Comparison of ENCODE assay signal across 13 cellular contexts in the genomic region with DNA sequence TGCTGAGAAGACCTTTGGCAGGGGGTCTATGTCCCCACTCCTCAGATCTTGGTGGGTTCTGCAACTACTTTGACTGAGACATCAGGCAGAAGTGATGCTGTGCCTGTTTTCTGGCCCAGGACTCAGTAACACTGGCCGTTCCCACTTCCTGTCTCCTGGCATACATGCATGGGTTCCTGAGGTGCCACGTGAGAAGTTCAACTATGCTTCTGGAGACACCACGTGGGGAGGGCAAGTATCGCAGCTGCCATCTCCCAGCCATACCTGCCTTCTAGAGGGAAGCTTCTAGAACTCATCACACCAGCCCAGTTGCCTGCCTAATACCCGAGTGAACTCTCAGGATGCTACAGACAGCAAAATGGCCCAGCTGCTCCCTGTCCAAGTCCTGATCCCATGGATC.
DNase-seq lines count a peak whose midpoint lies in the region; ATAC-seq and TF ChIP-seq lines count a peak whose summit lies in the region.
"Had no signal": no experiment of that assay in that cellular context is flagged by ENCODE, and none has a peak within 500 bp of the region (broad histone marks: within the 10 kb centered on the region; RNA-seq: fewer than 3 reads in every experiment).

No MANE protein-coding gene starts in this region.

- H2BK120ac ChIP-seq in IMR-90 (ENCODE audit: low read depth, low read length), result no peak overlapping the region

- H4K20me1 ChIP-seq in DND-41 (ENCODE audit: insufficient read depth, low read length), result no peaks in the 10 kb centered on the region
- H4K20me1 ChIP-seq in IMR-90 (ENCODE audit: insufficient read depth, low read length), result no peaks in the 10 kb centered on the region

- H3K9me1 ChIP-seq in IMR-90 (ENCODE audit: insufficient read depth, low read length), result no peaks in the 10 kb centered on the region

- H3K4me1 Mint-ChIP-seq in T-helper 17 cell, result no peaks in the 10 kb centered on the region

- dilution Hi-C loops in IMR-90 (cut with HindIII; ENCODE audit: low sequenced_read_pairs, unreplicated experiment), result no loop called here

- H3K4me2 ChIP-seq in DND-41 (ENCODE audit: insufficient read depth, low read length) (no peak overlapping the region), IMR-90 (ENCODE audit: low read depth, low read length) (no peak overlapping the region)

- H4K91ac ChIP-seq in IMR-90 (ENCODE audit: insufficient read depth, low read depth, low read length), result no peak overlapping the region

- BruUV-seq in IMR-90 (replicated peaks; lab: Mats Ljungman, UMichigan), result no TSS peak

- in situ Hi-C loops in IMR-90 (cut with MboI; ENCODE audit: low sequenced_read_pairs), result no loop called here

- no peak overlapping the region for H3K4ac ChIP-seq in IMR-90 (ENCODE audit: low read depth, low read length)

- H3K9ac ChIP-seq in DND-41 (ENCODE audit: low read depth, low read length) (no peak overlapping the region), IMR-90 (ENCODE audit: low read depth, low read length) (no peak overlapping the region)

- CTCF ChIA-PET in IMR-90 (lab: Yijun Ruan, JAX), result no interaction called here

- no peak overlapping the region for H3K27ac ChIP-seq in DND-41 (ENCODE audit: low read length)
- H3K27ac ChIP-seq in IMR-90 (ENCODE audit: insufficient read depth, low read length), result no peak overlapping the region
- no peak overlapping the region for H3K27ac ChIP-seq in RWPE2 (ENCODE audit: poor library complexity, severe bottlenecking)
- H3K27ac ChIP-seq: SK-N-MC had no signal

- no peak overlapping the region for H2BK20ac ChIP-seq in IMR-90 (ENCODE audit: low read depth, low read length)

- no peak for TF ChIP-seq POLR2A in IMR-90 (IDR thresholded peaks at IDR 0.05; ENCODE audit: low read depth, low read length)

- H3K79me2 ChIP-seq in DND-41 (ENCODE audit: insufficient read depth, low read length), result no peaks in the 10 kb centered on the region

- H3K23ac ChIP-seq in IMR-90 (ENCODE audit: low read depth, low read length), result no peak overlapping the region

- no peak overlapping the region for H3K56ac ChIP-seq in IMR-90 (ENCODE audit: extremely low read depth, insufficient read depth, low read length)

- H3K18ac ChIP-seq in IMR-90 (ENCODE audit: low read depth, low read length), result no peak overlapping the region

- peaks cover 6% of the 10 kb centered on the region for H3K27me3 ChIP-seq in DND-41 (ENCODE audit: insufficient read depth, low read length, poor library complexity)
- no peaks in the 10 kb centered on the region for H3K27me3 ChIP-seq in IMR-90 (ENCODE audit: control insufficient read depth, insufficient read depth, low read length)
- no peaks in the 10 kb centered on the region for H3K27me3 ChIP-seq in RWPE2 (ENCODE audit: insufficient read depth, poor library complexity, severe bottlenecking)

- no peak overlapping the region for H3K4me3 Mint-ChIP-seq in T-helper 17 cell

- no peak overlapping the region for H4K8ac ChIP-seq in IMR-90 (ENCODE audit: low read depth in 2 of 2, low read length in 2 of 2)

- H3K27me3 Mint-ChIP-seq in T-helper 17 cell, result peaks cover 38% of the 10 kb centered on the region

- H3K36me3 Mint-ChIP-seq in T-helper 17 cell (ENCODE audit: low read depth), result peaks cover 3% of the 10 kb centered on the region

- H2BK15ac ChIP-seq in IMR-90 (ENCODE audit: low read depth, low read length), result no peak overlapping the region

- no peak overlapping the region for H4K5ac ChIP-seq in IMR-90 (ENCODE audit: low read depth, low read length)

- no peaks in the 10 kb centered on the region for H3K79me1 ChIP-seq in IMR-90 (ENCODE audit: low read depth in 1 of 2, low read length in 2 of 2)

- no peak overlapping the region for H2AK5ac ChIP-seq in IMR-90 (ENCODE audit: low read depth, low read length)

- no peaks in the 10 kb centered on the region for H3K36me3 ChIP-seq in DND-41 (ENCODE audit: insufficient read depth, low read length)
- H3K36me3 ChIP-seq in IMR-90 (ENCODE audit: control insufficient read depth, insufficient read depth, low read length), result no peaks in the 10 kb centered on the region
- H3K36me3 ChIP-seq in RWPE2 (ENCODE audit: low read depth), result no peaks in the 10 kb centered on the region

- ATAC-seq in DND-41 (ENCODE audit: insufficient read depth, low read depth) (peak; percentile 84), IMR-90 (ENCODE audit: low read depth) (no peak), RWPE2 (ENCODE audit: low read depth) (peak; percentile 27; the same call in 1 of the 3 replicates), T-helper 17 cell (no peak), GM19455 (IDR thresholded peaks at IDR 0.05; ENCODE audit: unreplicated experiment) (no peak)
- no peak for ATAC-seq in activated CD4-positive, CD25-positive, alpha-beta regulatory T cell treated with anti-CD3 and anti-CD28 coated beads, Interleukin-2, amount 50 U/mL, for 24 hours
- ATAC-seq: left ventricle myocardium superior had no signal

- H3K27ac Mint-ChIP-seq in T-helper 17 cell, result no peak overlapping the region
- H3K27ac Mint-ChIP-seq: activated T-helper 2 cell treated with anti-CD3 and anti-CD28 coated beads, Interferon-gamma antibody, Interleukin-2, Interleukin-4, amounts not matched to agents 10 μg/mL and 5 μg/mL and 100 μg/mL, durations not matched to agents 14 hours and 24 hours and 36 hours had no signal

- peak; percentile 56 for TF ChIP-seq CTCF in DND-41 (IDR thresholded peaks at IDR 0.05; ENCODE audit: borderline replicate concordance, extremely low read depth, low read length, poor library complexity, severe bottlenecking)
- TF ChIP-seq CTCF in IMR-90 (conservative IDR thresholded peaks at IDR 0.05; ENCODE audit: low read depth, low read length), result 0 out of 2 replicates have a peak, but pooled peaks have one; percentile 1
- TF ChIP-seq CTCF in RWPE2 (IDR thresholded peaks at IDR 0.05; ENCODE audit: poor library complexity, severe bottlenecking), result peak; percentile 33

- H2AFZ ChIP-seq in DND-41 (ENCODE audit: low read depth, low read length) (no peak overlapping the region), IMR-90 (replicated peaks; ENCODE audit: low read length, poor library complexity) (no peak overlapping the region)

- peak; percentile 46 for DNase-seq in DND-41
- DNase-seq in IMR-90, result no peak
- DNase-seq in RWPE2 (ENCODE audit: low spot score), result no peak
- peak; percentile 69 for DNase-seq in kidney tubule cell (ENCODE audit: low spot score)
- no peak for DNase-seq in T-helper 17 cell
- no peak for DNase-seq in pons (ENCODE audit: low spot score)
- DNase-seq: GF-D8, left ventricle myocardium superior, trophoblast cell had no signal

- 0% methylated on average over 1 of the region's 5 CpGs; no CpG with 5 or more reads in 1 of the 2 experiments for WGBS in IMR-90 (ENCODE audit: extremely low coverage in 2 of 2, insufficient read length in 1 of 2), 2 experiments

- intact Hi-C loops in IMR-90 (cut with micrococcal nuclease), result no loop called here

- H3K9me3 ChIP-seq in DND-41 (ENCODE audit: insufficient read depth, low read length, severe bottlenecking) (no peaks in the 10 kb centered on the region), IMR-90 (ENCODE audit: control insufficient read depth, insufficient read depth, low read length) (no peaks in the 10 kb centered on the region), RWPE2 (ENCODE audit: severe bottlenecking) (no peaks in the 10 kb centered on the region), T-helper 17 cell (ENCODE audit: control insufficient read depth, low read length, poor library complexity, severe bottlenecking) (no peaks in the 10 kb centered on the region)

- no peak overlapping the region for H2BK5ac ChIP-seq in IMR-90 (ENCODE audit: low read depth, low read length, poor library complexity, severe bottlenecking)

- H2AK9ac ChIP-seq in IMR-90 (replicated peaks; ENCODE audit: low read depth, low read length, poor library complexity), result no peak overlapping the region

- POLR2A ChIA-PET in IMR-90 (lab: Charles Lee; ENCODE audit: unreplicated experiment), result no interaction called here

- H3K14ac ChIP-seq in IMR-90 (replicated peaks; ENCODE audit: low read depth, low read length), result no peak overlapping the region

- no peaks in the 10 kb centered on the region for H3K4me1 ChIP-seq in DND-41 (ENCODE audit: insufficient read depth, low read length)
- no peaks in the 10 kb centered on the region for H3K4me1 ChIP-seq in IMR-90 (ENCODE audit: control insufficient read depth, insufficient read depth, low read length)
- no peaks in the 10 kb centered on the region for H3K4me1 ChIP-seq in RWPE2 (ENCODE audit: insufficient read depth, poor library complexity, severe bottlenecking)

- H3K4me3 ChIP-seq in DND-41 (ENCODE audit: low read depth in 1 of 2, low read length in 2 of 2) (no peak overlapping the region), IMR-90 (ENCODE audit: insufficient read depth, low read depth, low read length) (no peak overlapping the region), RWPE2 (ENCODE audit: severe bottlenecking) (no peak overlapping the region)
- H3K4me3 ChIP-seq: SK-N-MC had no signal

- no peak for TF ChIP-seq RAD21 in IMR-90 (IDR thresholded peaks at IDR 0.05; ENCODE audit: low read length)

TF ChIP-seq in IMR-90, 13 proteins besides CTCF, POLR2A, EP300 and RAD21 (continues in another document):
- TF ChIP-seq BHLHE40 (IDR thresholded peaks at IDR 0.05; ENCODE audit: low read depth, low read length) (no peak), CEBPB (IDR thresholded peaks at IDR 0.05; ENCODE audit: low read depth, low read length) (no peak), MAFK (IDR thresholded peaks at IDR 0.05; ENCODE audit: low read depth, low read length) (no peak), RCOR1 (IDR thresholded peaks at IDR 0.05; ENCODE audit: insufficient replicate concordance, low read length) (no peak), CHD1 (IDR thresholded peaks at IDR 0.05; ENCODE audit: low read depth, low read length) (no peak), MAZ (IDR thresholded peaks at IDR 0.05; ENCODE audit: borderline replicate concordance, low read depth, low read length) (no peak), MXI1 (IDR thresholded peaks at IDR 0.05; ENCODE audit: borderline replicate concordance, low read depth, low read length) (no peak), SMC3 (IDR thresholded peaks at IDR 0.05; ENCODE audit: low read depth, low read length) (no peak), NFE2L2 (IDR thresholded peaks at IDR 0.05; ENCODE audit: low read depth, low read length) (no peak), RFX5 (IDR thresholded peaks at IDR 0.05; ENCODE audit: low read depth, low read length) (no peak), FOS (IDR thresholded peaks at IDR 0.05; ENCODE audit: low read depth, low read length) (no peak)
- TF ChIP-seq, protein P1, sequence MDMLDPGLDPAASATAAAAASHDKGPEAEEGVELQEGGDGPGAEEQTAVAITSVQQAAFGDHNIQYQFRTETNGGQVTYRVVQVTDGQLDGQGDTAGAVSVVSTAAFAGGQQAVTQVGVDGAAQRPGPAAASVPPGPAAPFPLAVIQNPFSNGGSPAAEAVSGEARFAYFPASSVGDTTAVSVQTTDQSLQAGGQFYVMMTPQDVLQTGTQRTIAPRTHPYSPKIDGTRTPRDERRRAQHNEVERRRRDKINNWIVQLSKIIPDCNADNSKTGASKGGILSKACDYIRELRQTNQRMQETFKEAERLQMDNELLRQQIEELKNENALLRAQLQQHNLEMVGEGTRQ (IDR thresholded peaks at IDR 0.05; ENCODE audit: low read depth, low read length), result no peak

Comparison
In these comparisons a context has a peak if more than half of its experiments do, and no peak if none do; other contexts are left out.
1. ATAC-seq: peak in DND-41 (single experiment) and RWPE2 (single experiment); none in IMR-90 (single experiment), T-helper 17 cell (single experiment), GM19455 (single experiment) and activated CD4-positive, CD25-positive, alpha-beta regulatory T cell treated with anti-CD3 and anti-CD28 coated beads, Interleukin-2, amount 50 U/mL, for 24 hours (0 of 2).
2. DNase-seq: peak in DND-41 (single experiment) and kidney tubule cell (single experiment); none in IMR-90 (single experiment), RWPE2 (single experiment), T-helper 17 cell (0 of 3) and pons (single experiment).
3. CTCF ChIP-seq: peak in every context shown above with its lines; median percentile 56 in DND-41; 33 in RWPE2; 1 in IMR-90.